ENCODE assay signal across 26 cellular contexts in the genomic region with DNA sequence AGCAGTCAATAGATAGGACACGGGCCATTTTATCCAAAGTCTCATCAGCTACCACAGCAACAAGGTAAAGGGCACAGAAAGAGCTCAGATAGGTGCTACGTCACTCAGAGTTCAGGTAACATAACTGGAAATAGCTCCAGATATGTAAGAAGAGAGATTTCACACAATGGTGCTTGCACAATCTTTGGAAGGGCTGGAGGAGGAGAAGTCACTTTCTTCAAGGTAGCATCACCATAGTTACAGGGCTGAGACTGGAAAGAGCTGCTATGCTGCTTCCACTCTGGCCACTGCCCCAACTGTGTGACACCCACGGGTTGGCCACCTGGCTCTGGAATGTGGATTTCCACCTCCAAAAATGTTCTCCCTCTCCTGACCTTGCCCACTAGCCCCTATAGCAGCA.
A peak's percentile ranks its signal among the peaks of the same experiment; 100 is the strongest.
DNase-seq lines count a peak whose midpoint lies in the region; ATAC-seq, FAIRE-seq and TF ChIP-seq lines count a peak whose summit lies in the region.
"Had no signal": no experiment of that assay in that cellular context is flagged by ENCODE, and none has a peak within 500 bp of the region (broad histone marks: within the 10 kb centered on the region; RNA-seq: fewer than 3 reads in every experiment).

No MANE protein-coding gene starts in this region.

- peak overlapping the region; percentile 76 for H2BK120ac ChIP-seq in trophoblast cell (ENCODE audit: insufficient read depth, low read length, poor library complexity)

- no peak for TF ChIP-seq EP300 in HepG2 (IDR thresholded peaks at IDR 0.05; ENCODE audit: low read depth in 2 of 2, low read length in 2 of 2)
- TF ChIP-seq EP300 in HepG2 (CRISPR knock-in tag; IDR thresholded peaks at IDR 0.05; ENCODE audit: borderline replicate concordance), result no peak

- DNase-seq in HepG2 (ENCODE audit: low spot score), result no peak
- DNase-seq in right lobe of liver, result no peak
- DNase-seq in chondrocyte (ENCODE audit: low spot score), result no peak
- peak; percentile 88 to 97 for DNase-seq in trophoblast cell
- no peak for DNase-seq in NCI-H748 treated with DMSO at 0.1 percent for 48 hours (lab: John Stamatoyannopoulos, UW)
- no peak for DNase-seq in NCI-H2029 (lab: John Stamatoyannopoulos, UW)
- DNase-seq in effector CD8-positive, alpha-beta T cell (lab: John Stamatoyannopoulos, UW), result no peak
- no peak for DNase-seq in NCI-H1694 treated with DMSO at 0.1 percent for 48 hours (lab: John Stamatoyannopoulos, UW)
- DNase-seq: activated CD4-positive, alpha-beta T cell treated with anti-CD3 and anti-CD28 coated beads, Interleukin-2, amount 50 U/mL, for 4 hours; activated CD4-positive, CD25-positive, alpha-beta regulatory T cell; BE2C; DND-41; mesendoderm; naive thymus-derived CD8-positive, alpha-beta T cell; NCI-H187 treated with DMSO at 0.1 percent for 48 hours; NCI-H774; stimulated activated naive CD8-positive, alpha-beta T cell treated with anti-CD3 and anti-CD28 coated beads, Interleukin-15, Interleukin-2, amounts not matched to agents 100 U/mL and 50 U/mL, for 24 hours; SW 1271; thyroid gland had no signal

- H3K27ac Mint-ChIP-seq in chondrocyte (ENCODE audit: unreplicated experiment), result peak overlapping the region; percentile 86
- H3K27ac Mint-ChIP-seq: activated naive CD8-positive, alpha-beta T cell; activated T-helper 2 cell treated with anti-CD3 and anti-CD28 coated beads, Interferon-gamma antibody, Interleukin-2, Interleukin-4, amounts not matched to agents 10 μg/mL and 5 μg/mL and 100 μg/mL, durations not matched to agents 14 hours and 24 hours and 36 hours; naive thymus-derived CD8-positive, alpha-beta T cell had no signal

- no peaks in the 10 kb centered on the region for H4K20me1 ChIP-seq in HepG2 (ENCODE audit: insufficient read depth, low read length)

- ATAC-seq in HepG2 (no peak), right lobe of liver (no peak)
- ATAC-seq: naive thymus-derived CD8-positive, alpha-beta T cell; stimulated activated naive CD8-positive, alpha-beta T cell treated with anti-CD3 and anti-CD28 coated beads, Interleukin-15, Interleukin-2, amounts not matched to agents 100 U/mL and 50 U/mL, for 24 hours had no signal

- H3K4me1 ChIP-seq in HepG2 (ENCODE audit: insufficient read depth, low read length) (peaks cover 39% of the 10 kb centered on the region), right lobe of liver (peaks cover 0 to 16% (median 5%) of the 10 kb centered on the region in 4 donors), trophoblast cell (ENCODE audit: control insufficient read depth in 1 of 2, insufficient read depth in 2 of 2, low read length in 2 of 2) (peaks cover 15 to 28% of the 10 kb centered on the region in 2 experiments)

- intact Hi-C loops in HepG2 (cut with micrococcal nuclease; ENCODE audit: unreplicated experiment), result no loop called here
- intact Hi-C loops in right lobe of liver (cut with DNase I), result no loop called here

- peak overlapping the region; percentile 19 for H3K4ac ChIP-seq in trophoblast cell (ENCODE audit: low read depth, low read length)

- no peaks in the 10 kb centered on the region for H3K9me3 ChIP-seq in HepG2 (ENCODE audit: low read length)
- H3K9me3 ChIP-seq in right lobe of liver, result no peaks in the 10 kb centered on the region
- no peaks in the 10 kb centered on the region for H3K9me3 ChIP-seq in trophoblast cell (ENCODE audit: insufficient read depth, low read depth, low read length)
- H3K9me3 ChIP-seq: BE2C, thyroid gland had no signal

- H2AFZ ChIP-seq in HepG2 (ENCODE audit: low read length) (no peak overlapping the region), trophoblast cell (ENCODE audit: insufficient read depth, low read length, poor library complexity) (no peak overlapping the region)
- H2AFZ ChIP-seq: hepatocyte had no signal

- peak overlapping the region; percentile 46 for H3K18ac ChIP-seq in trophoblast cell (ENCODE audit: low read length)

- peaks cover 39% of the 10 kb centered on the region for H3K79me1 ChIP-seq in trophoblast cell (ENCODE audit: low read length)

- H3K79me2 ChIP-seq in HepG2 (ENCODE audit: insufficient read depth, low read length) (no peaks in the 10 kb centered on the region), trophoblast cell (ENCODE audit: control insufficient read depth, insufficient read depth, low read length, poor library complexity) (peaks cover 2% of the 10 kb centered on the region)
- H3K79me2 ChIP-seq: hepatocyte had no signal

- H3K9me3 Mint-ChIP-seq in chondrocyte (ENCODE audit: low read depth), result peaks cover 4% of the 10 kb centered on the region
- H3K9me3 Mint-ChIP-seq: activated T-helper 2 cell treated with anti-CD3 and anti-CD28 coated beads, Interferon-gamma antibody, Interleukin-2, Interleukin-4, amounts not matched to agents 10 μg/mL and 5 μg/mL and 100 μg/mL, durations not matched to agents 14 hours and 24 hours and 36 hours; central memory CD8-positive, alpha-beta T cell; naive thymus-derived CD8-positive, alpha-beta T cell had no signal

- H3K4me1 Mint-ChIP-seq in chondrocyte (ENCODE audit: low read depth), result peaks cover 80% of the 10 kb centered on the region
- H3K4me1 Mint-ChIP-seq: central memory CD8-positive, alpha-beta T cell; naive thymus-derived CD8-positive, alpha-beta T cell had no signal

- peak overlapping the region; percentile 78 for H4K8ac ChIP-seq in trophoblast cell (ENCODE audit: low read depth, low read length)

- H3K14ac ChIP-seq in trophoblast cell (ENCODE audit: low read length), result peak overlapping the region; percentile 53

- H2BK12ac ChIP-seq in trophoblast cell (ENCODE audit: low read length), result peak overlapping the region; percentile 96

- H3K36me3 Mint-ChIP-seq in chondrocyte (ENCODE audit: low read depth), result no peaks in the 10 kb centered on the region
- H3K36me3 Mint-ChIP-seq: activated naive CD8-positive, alpha-beta T cell; naive thymus-derived CD8-positive, alpha-beta T cell had no signal

- H3K4me3 ChIP-seq in HepG2 (replicated peaks in 1 of 3; ENCODE audit: insufficient read depth in 1 of 3, low read depth in 2 of 3, low read length in 3 of 3) (no peak overlapping the region), right lobe of liver (no peak overlapping the region), trophoblast cell (ENCODE audit: low read depth, low read length) (no peak overlapping the region)
- H3K4me3 ChIP-seq: hepatocyte, thyroid gland had no signal

- no peaks in the 10 kb centered on the region for H3K27me3 ChIP-seq in HepG2 (ENCODE audit: control insufficient read depth in 1 of 2, insufficient read depth in 2 of 2, low read length in 2 of 2)
- no peaks in the 10 kb centered on the region for H3K27me3 ChIP-seq in right lobe of liver
- no peaks in the 10 kb centered on the region for H3K27me3 ChIP-seq in trophoblast cell (ENCODE audit: insufficient read depth, low read length)
- H3K27me3 ChIP-seq: BE2C, hepatocyte, thyroid gland had no signal

- H3K4me3 Mint-ChIP-seq in chondrocyte (ENCODE audit: unreplicated experiment), result no peak overlapping the region
- H3K4me3 Mint-ChIP-seq: activated naive CD8-positive, alpha-beta T cell; central memory CD8-positive, alpha-beta T cell; naive thymus-derived CD8-positive, alpha-beta T cell had no signal

- no peak for TF ChIP-seq CTCF in HepG2 (CRISPR knock-in tag; IDR thresholded peaks at IDR 0.05)
- TF ChIP-seq CTCF in right lobe of liver (IDR thresholded peaks at IDR 0.05), result no peak
- no peak for TF ChIP-seq CTCF in chondrocyte (IDR thresholded peaks at IDR 0.05)

- POLR2A ChIA-PET in HepG2 (lab: Yijun Ruan, JAX), result no interaction called here

- peak overlapping the region; percentile 61 for H2BK5ac ChIP-seq in trophoblast cell (ENCODE audit: low read depth, low read length, poor library complexity)

- no peaks in the 10 kb centered on the region for H3K27me3 Mint-ChIP-seq in chondrocyte (ENCODE audit: low read depth)
- H3K27me3 Mint-ChIP-seq: central memory CD8-positive, alpha-beta T cell had no signal

- in situ Hi-C loops in HepG2 (cut with HindIII; ENCODE audit: extremely low pct_ligation_motif_present, low pct_unique_long_range_greater_than_20kb), result no loop called here

- H3K9ac ChIP-seq in HepG2 (ENCODE audit: insufficient read depth, low read depth, low read length), result no peak overlapping the region
- no peak overlapping the region for H3K9ac ChIP-seq in trophoblast cell (ENCODE audit: low read length)
- H3K9ac ChIP-seq: KMS-11 had no signal

- FAIRE-seq in HepG2 (lab: Jason Lieb, UNC), result no peak
- FAIRE-seq: A204.1, H1 had no signal

- TF ChIP-seq POLR2A in HepG2 (IDR thresholded peaks at IDR 0.05; ENCODE audit: insufficient read depth in 1 of 2, low read depth in 2 of 2, low read length in 2 of 2), result no peak
- no peak for TF ChIP-seq POLR2A in right lobe of liver (IDR thresholded peaks at IDR 0.05)

- H3K27ac ChIP-seq in HepG2 (ENCODE audit: extremely low read length, insufficient read depth, low read length) (no peak overlapping the region), right lobe of liver (no peak overlapping the region), trophoblast cell (ENCODE audit: low read depth, low read length) (no peak overlapping the region)
- H3K27ac ChIP-seq: hepatocyte, KMS-11, thyroid gland had no signal

- TF ChIP-seq RAD21 in HepG2 (CRISPR knock-in tag; IDR thresholded peaks at IDR 0.05), result no peak

- WGBS in HepG2 (ENCODE audit: low lambda C conversion rate), result 89% methylated on average over 3 of the region's 3 CpGs
- WGBS in right lobe of liver (ENCODE audit: insufficient coverage, low coverage, low lambda C conversion rate, missing lambda C conversion rate), result 88% methylated on average over 2 of the region's 3 CpGs
- no CpG with 5 or more reads among the region's 3 CpGs for WGBS in trophoblast cell (ENCODE audit: extremely low coverage, insufficient coverage, insufficient read length)

- peak overlapping the region; percentile 79 for H2AK5ac ChIP-seq in trophoblast cell (ENCODE audit: low read length)

- CTCF ChIA-PET in HepG2 (lab: Yijun Ruan, JAX; ENCODE audit: low intra/inter-chr PET ratio, low total read pairs), result no interaction called here

- H3K23ac ChIP-seq in trophoblast cell (ENCODE audit: low read length), result no peak overlapping the region

- peak overlapping the region; percentile 89 for H4K91ac ChIP-seq in trophoblast cell (ENCODE audit: low read depth, low read length)

- H3K4me2 ChIP-seq in HepG2 (ENCODE audit: low read depth, low read length) (no peak overlapping the region), trophoblast cell (ENCODE audit: low read length) (no peak overlapping the region)
- H3K4me2 ChIP-seq: hepatocyte, KMS-11 had no signal

- no peaks in the 10 kb centered on the region for H3K36me3 ChIP-seq in HepG2 (replicated peaks in 1 of 2; ENCODE audit: control insufficient read depth in 1 of 2, insufficient read depth in 2 of 2, low read length in 2 of 2)
- no peaks in the 10 kb centered on the region for H3K36me3 ChIP-seq in right lobe of liver
- no peaks in the 10 kb centered on the region for H3K36me3 ChIP-seq in trophoblast cell (ENCODE audit: control insufficient read depth in 1 of 2, insufficient read depth in 2 of 2, low read length in 2 of 2)
- H3K36me3 ChIP-seq: BE2C, thyroid gland had no signal

- no TSS peak for BruUV-seq in HepG2 (replicated peaks; lab: Mats Ljungman, UMichigan)

- H4K12ac ChIP-seq in trophoblast cell (ENCODE audit: low read depth, low read length), result no peak overlapping the region

TF ChIP-seq in HepG2, 621 proteins besides CTCF, POLR2A, EP300 and RAD21 (continues in another document):
- TF ChIP-seq HIVEP1 (CRISPR knock-in tag; IDR thresholded peaks at IDR 0.05) (no peak), CEBPB (IDR thresholded peaks at IDR 0.05; ENCODE audit: borderline replicate concordance, low read depth, low read length) (0 out of 2 replicates have a peak, but pooled peaks have one; percentile 12)

Comparison
In these comparisons a context has a peak if more than half of its experiments do, and no peak if none do; other contexts are left out.
1. DNase-seq: peak in trophoblast cell (2 of 2); none in HepG2 (single experiment), right lobe of liver (0 of 3), chondrocyte (single experiment), NCI-H748 treated with DMSO at 0.1 percent for 48 hours (single experiment), NCI-H2029 (single experiment), effector CD8-positive, alpha-beta T cell (single experiment) and NCI-H1694 treated with DMSO at 0.1 percent for 48 hours (single experiment).